In genomic region chr14:22658951-22659350, GRCh38 we compare ENCODE assay signal across 35 cellular contexts. TPM values are rescaled to one million over a fixed set of nuclear protein-coding genes. Genes with fewer than 3 reads are reported as not detected.
"Had no signal": no experiment of that assay in that cellular context is flagged by ENCODE, and none has a peak within 500 bp of the region (broad histone marks: within the 10 kb centered on the region; RNA-seq: fewer than 3 reads in every experiment).

No MANE protein-coding gene starts in this region.

- H3K79me2 ChIP-seq: hepatocyte had no signal

- H3K36me3 ChIP-seq: gastrocnemius medialis, left lung, ovary, stomach, thyroid gland had no signal

- ATAC-seq: esophagus mucosa; gastrocnemius medialis; left cardiac atrium; left lung; naive thymus-derived CD8-positive, alpha-beta T cell; sciatic nerve had no signal

- H3K9me3 ChIP-seq: gastrocnemius medialis, left lung, ovary, stomach, thyroid gland had no signal

- H3K27me3 ChIP-seq: dorsolateral prefrontal cortex, gastrocnemius medialis, hepatocyte, left lung, ovary, stomach, thyroid gland had no signal

- H3K27ac ChIP-seq: dorsolateral prefrontal cortex, epithelial cell of prostate, gastrocnemius medialis, hepatocyte, left lung, ovary, stomach, thyroid gland had no signal

- H3K4me2 ChIP-seq: hepatocyte, smooth muscle cell had no signal

- DNase-seq: cerebellar nuclear complex; cortex of kidney; dorsolateral prefrontal cortex; effector CD4-positive, alpha-beta T cell; foreskin fibroblast; gastrocnemius medialis; head of caudate nucleus; left cardiac atrium; left lung; naive thymus-derived CD8-positive, alpha-beta T cell; occipital lobe; ovary; stimulated activated CD4-positive, alpha-beta T cell treated with anti-CD3 and anti-CD28 coated beads, Interleukin-12 subunit alpha, Interleukin-12 subunit beta, amount 100 ng/mL, for 4 hours; stimulated activated CD4-positive, alpha-beta T cell treated with anti-CD3 and anti-CD28 coated beads, Interleukin-1b, Interleukin-23, amount 100 ng/mL, for 48 hours; stimulated activated CD4-positive, alpha-beta T cell treated with anti-CD3 and anti-CD28 coated beads, Interleukin-4, amount 100 ng/mL, for 1 hour; stimulated activated CD8-positive, alpha-beta memory T cell treated with anti-CD3 and anti-CD28 coated beads, Interleukin-4, amount 100 ng/mL, for 48 hours; stimulated activated naive CD4-positive, alpha-beta T cell treated with Interleukin-2 at 50 U/mL for 16 hours; stomach; thyroid gland had no signal

- H3K4me3 ChIP-seq: dorsolateral prefrontal cortex, gastrocnemius medialis, hepatocyte, left lung, ovary, smooth muscle cell, stomach, thyroid gland had no signal

- H2AFZ ChIP-seq: hepatocyte had no signal

- FAIRE-seq: islet of Langerhans, urothelium cell line had no signal

- H3K4me1 ChIP-seq: gastrocnemius medialis, left lung, thyroid gland had no signal

RNA-seq across cellular contexts. Expression of gene OR6J1, which starts 14.8 kb away (rescaled TPM):
- total RNA-seq: esophagus mucosa; gastrocnemius medialis; glomerular endothelial cell; kidney epithelial cell; left cardiac atrium; left lung; lower leg skin; lung microvascular endothelial cell; mesenteric fat pad; myocyte; naive thymus-derived CD8-positive, alpha-beta T cell; occipital lobe; posterior vena cava; sciatic nerve; smooth muscle cell; stomach; temporal lobe; thyroid gland had no signal
- polyA plus RNA-seq: hepatocyte; naive thymus-derived CD8-positive, alpha-beta T cell; neural cell; ovary; smooth muscle cell; stomach had no signal
